Comparison of ENCODE assay signal across 16 cellular contexts in genomic region chr2:235850289-235850688, GRCh38.
DNase-seq lines count a peak whose midpoint lies in the region; ATAC-seq and TF ChIP-seq lines count a peak whose summit lies in the region.
"Had no signal": no experiment of that assay in that cellular context is flagged by ENCODE, and none has a peak within 500 bp of the region (broad histone marks: within the 10 kb centered on the region; RNA-seq: fewer than 3 reads in every experiment).

No MANE protein-coding gene starts in this region.

- ATAC-seq in heart right ventricle (no peak), sciatic nerve (no peak), GM18870 (IDR thresholded peaks at IDR 0.05; ENCODE audit: unreplicated experiment) (no peak)
- ATAC-seq: CD8-positive, alpha-beta T cell; HCT116 had no signal

- no peak for TF ChIP-seq CTCF in heart right ventricle (IDR thresholded peaks at IDR 0.05)

- H3K9me3 ChIP-seq in heart right ventricle = no peaks in the 10 kb centered on the region
- H3K9me3 ChIP-seq: BLaER1 treated with 17β-estradiol and CSF1 and Interleukin-3, amounts not matched to agents 10 nM and 100 nM had no signal

- WGBS in heart right ventricle, 2 donors = 85 to 87% methylated on average over 5 of the region's 5 CpGs

- no peaks in the 10 kb centered on the region for H3K36me3 ChIP-seq in heart right ventricle

- intact Hi-C loops in cardiac septum (cut with DNase I) (no loop called here), heart right ventricle (cut with DNase I) (no loop called here), sciatic nerve (cut with DNase I) (no loop called here)

- H3K27me3 ChIP-seq in heart right ventricle = no peaks in the 10 kb centered on the region
- H3K27me3 ChIP-seq: BLaER1 treated with 17β-estradiol and CSF1 and Interleukin-3, amounts not matched to agents 10 nM and 100 nM had no signal

- DNase-seq in cardiac septum (ENCODE audit: low spot score) = peak; percentile 71
- no peak for DNase-seq in heart right ventricle
- peak; percentile 35 for DNase-seq in mesenteric fat pad (ENCODE audit: low spot score)
- DNase-seq in sciatic nerve (ENCODE audit: low spot score) = peak; percentile 26
- DNase-seq in NCI-H128 (lab: John Stamatoyannopoulos, UW; ENCODE audit: unreplicated experiment) = no peak
- DNase-seq: Calu3; CD8-positive, alpha-beta T cell; DMS79 treated with DMSO at 0.1 percent for 48 hours; GF-D8; GOT3; H7; HFFc6 had no signal

- H3K27ac ChIP-seq in heart right ventricle = no peak overlapping the region
- H3K27ac ChIP-seq: BLaER1 treated with 17β-estradiol and CSF1 and Interleukin-3, amounts not matched to agents 10 nM and 100 nM; HL-60 had no signal

- H3K4me3 ChIP-seq in heart right ventricle = no peak overlapping the region
- H3K4me3 ChIP-seq: BLaER1 treated with 17β-estradiol and CSF1 and Interleukin-3, amounts not matched to agents 10 nM and 100 nM had no signal

- H3K4me1 ChIP-seq in heart right ventricle = peaks cover 0 to 6% (median 0%) of the 10 kb centered on the region in 9 donors
- H3K4me1 ChIP-seq: BLaER1 treated with 17β-estradiol and CSF1 and Interleukin-3, amounts not matched to agents 10 nM and 100 nM had no signal

Comparison
In these comparisons a context has a peak if more than half of its experiments do, and no peak if none do; other contexts are left out.
1. DNase-seq: peak in cardiac septum (single experiment), mesenteric fat pad (single experiment) and sciatic nerve (single experiment); none in heart right ventricle (0 of 2) and NCI-H128 (single experiment).